Comparison of ENCODE assay signal across 17 cellular contexts in genomic region chr11:84164722-84165121, GRCh38.
DNase-seq lines count a peak whose midpoint lies in the region; ATAC-seq, FAIRE-seq and TF ChIP-seq lines count a peak whose summit lies in the region.
"Had no signal": no experiment of that assay in that cellular context is flagged by ENCODE, and none has a peak within 500 bp of the region (broad histone marks: within the 10 kb centered on the region; RNA-seq: fewer than 3 reads in every experiment).

No MANE protein-coding gene starts in this region.

- H3K4ac ChIP-seq in H9 (ENCODE audit: low read depth, low read length), result no peak overlapping the region

- H2BK120ac ChIP-seq in H9 (ENCODE audit: low read depth, low read length, poor library complexity, severe bottlenecking), result no peak overlapping the region

- H3K27me3 Mint-ChIP-seq in H9 (ENCODE audit: low read depth), result no peaks in the 10 kb centered on the region
- H3K27me3 Mint-ChIP-seq in effector memory CD8-positive, alpha-beta T cell, result no peaks in the 10 kb centered on the region

- H3K79me1 ChIP-seq in H9 (ENCODE audit: insufficient read depth, low read depth, low read length, poor library complexity, severe bottlenecking), result no peaks in the 10 kb centered on the region

- H3K9me3 Mint-ChIP-seq in H9, result no peaks in the 10 kb centered on the region
- H3K9me3 Mint-ChIP-seq in effector memory CD8-positive, alpha-beta T cell, result peaks cover 14 to 18% of the 10 kb centered on the region in 2 donors

- H3T11ph ChIP-seq in H9 (ENCODE audit: low read length), result no peak overlapping the region

- H3K9ac ChIP-seq in H9 (ENCODE audit: extremely low read depth, insufficient read length, low read length), result no peak overlapping the region

- DNase-seq in H9 (no peak), kidney epithelial cell (ENCODE audit: low read depth) (peak; percentile 12), retina (peak; percentile 56), D721Med (ENCODE audit: insufficient read length, low spot score) (no peak)
- DNase-seq in effector memory CD8-positive, alpha-beta T cell, result no peak
- DNase-seq: ACHN, AML-193, DMS153, GOT3, NCI-H1436 treated with DMSO at 0.1 percent for 48 hours, NCI-H2029 treated with DMSO at 0.1 percent for 48 hours, NCI-H524 had no signal

- H3K56ac ChIP-seq in H9 (ENCODE audit: insufficient read length, low read depth, low read length), result no peak overlapping the region

- no peaks in the 10 kb centered on the region for H3K4me1 ChIP-seq in H9 (ENCODE audit: insufficient read depth, low read length)

- H4K5ac ChIP-seq in H9 (ENCODE audit: insufficient read length, low read depth, low read length), result no peak overlapping the region

- no peak overlapping the region for H2AFZ ChIP-seq in H9 (ENCODE audit: low read length)

- H3K36me3 Mint-ChIP-seq in H9 (ENCODE audit: insufficient read depth in 1 of 3, low read depth in 3 of 3), result no peaks in the 10 kb centered on the region; a peak in 1 of 7 replicates
- no peaks in the 10 kb centered on the region for H3K36me3 Mint-ChIP-seq in effector memory CD8-positive, alpha-beta T cell (ENCODE audit: insufficient read depth)
- H3K36me3 Mint-ChIP-seq: CD14-positive monocyte had no signal

- no CpG with 5 or more reads among the region's 2 CpGs for WGBS in H9 (ENCODE audit: extremely low coverage, insufficient read length, low lambda C conversion rate)

- no peak overlapping the region for H3K18ac ChIP-seq in H9 (ENCODE audit: insufficient read length, low read depth, low read length)

- no peak overlapping the region for H3K23ac ChIP-seq in H9 (ENCODE audit: insufficient read length, low read depth, low read length)

- no peaks in the 10 kb centered on the region for H3K23me2 ChIP-seq in H9 (ENCODE audit: insufficient read length, low read depth, low read length, poor library complexity, severe bottlenecking)

- no peak overlapping the region for H3K4me2 ChIP-seq in H9 (ENCODE audit: insufficient read depth, insufficient read length, low read length)

- no peak overlapping the region for H3K14ac ChIP-seq in H9 (ENCODE audit: insufficient read depth, low read length)

- peaks cover 3% of the 10 kb centered on the region in 2 experiments; a peak in 3 of 4 replicates for H3K4me1 Mint-ChIP-seq in H9
- H3K4me1 Mint-ChIP-seq in effector memory CD8-positive, alpha-beta T cell (ENCODE audit: low read depth in 2 of 2), result no peaks in the 10 kb centered on the region
- H3K4me1 Mint-ChIP-seq: CD14-positive monocyte had no signal

- H3K9me3 ChIP-seq in H9 (ENCODE audit: control insufficient read depth, low read depth, low read length), result no peaks in the 10 kb centered on the region

- no peak overlapping the region for H2BK12ac ChIP-seq in H9 (ENCODE audit: insufficient read length, low read depth, low read length)

- FAIRE-seq in D721Med (lab: Jason Lieb, UNC), result no peak
- FAIRE-seq: K562 had no signal

- H2BK20ac ChIP-seq in H9 (ENCODE audit: low read depth, low read length, poor library complexity, severe bottlenecking), result no peak overlapping the region

- no peak overlapping the region for H2BK15ac ChIP-seq in H9 (ENCODE audit: low read depth, low read length)

- H3K4me3 Mint-ChIP-seq in H9, result no peak overlapping the region
- H3K4me3 Mint-ChIP-seq in effector memory CD8-positive, alpha-beta T cell, result no peak overlapping the region
- H3K4me3 Mint-ChIP-seq: CD14-positive monocyte had no signal

- peak overlapping the region in 2 of 3 experiments; percentile 72 to 76; a peak in 2 of 7 replicates for H3K27ac Mint-ChIP-seq in H9
- H3K27ac Mint-ChIP-seq in effector memory CD8-positive, alpha-beta T cell, result no peak overlapping the region
- H3K27ac Mint-ChIP-seq: CD14-positive monocyte had no signal

- no peak overlapping the region for H2AK5ac ChIP-seq in H9 (ENCODE audit: insufficient read length, low read length)

- no peak overlapping the region for H3K4me3 ChIP-seq in kidney epithelial cell (ENCODE audit: low read depth, low read length)
- H3K4me3 ChIP-seq: K562 had no signal

- no peak overlapping the region for H4K8ac ChIP-seq in H9 (replicated peaks; ENCODE audit: insufficient read length, low read depth, low read length)

- ATAC-seq in SK-N-SH treated with all-trans-retinoic acid at 6 μM for 48 hours (peak; percentile 31; the same call in 2 of the 3 replicates), HG02798 (IDR thresholded peaks at IDR 0.05; ENCODE audit: poor library complexity, unreplicated experiment) (no peak)
- ATAC-seq in effector memory CD8-positive, alpha-beta T cell (replicated peaks), result no peak
- ATAC-seq: K562, Panc1 had no signal

- H3K79me2 ChIP-seq in H9 (ENCODE audit: insufficient read depth, low read length), result no peaks in the 10 kb centered on the region

- H3K36me3 ChIP-seq in kidney epithelial cell (ENCODE audit: control insufficient read depth, insufficient read depth, low read length), result no peaks in the 10 kb centered on the region

- no peaks in the 10 kb centered on the region for H4K20me1 ChIP-seq in H9 (ENCODE audit: control insufficient read depth, insufficient read depth, insufficient read length)

- no peaks in the 10 kb centered on the region for H3K27me3 ChIP-seq in H9 (ENCODE audit: insufficient read depth, low read length)
- no peaks in the 10 kb centered on the region for H3K27me3 ChIP-seq in kidney epithelial cell (ENCODE audit: control insufficient read depth, insufficient read depth, low read length)

- H4K91ac ChIP-seq in H9 (ENCODE audit: insufficient read length, low read depth, low read length), result no peak overlapping the region

- H2BK5ac ChIP-seq in H9 (ENCODE audit: insufficient read length, low read length), result no peak overlapping the region

- no peak overlapping the region for H3K27ac ChIP-seq in H9 (ENCODE audit: insufficient read length, low read depth, low read length)

- TF ChIP-seq CTCF in H9 (conservative IDR thresholded peaks at IDR 0.05), result no peak
- TF ChIP-seq CTCF in kidney epithelial cell (IDR thresholded peaks at IDR 0.05; ENCODE audit: insufficient read depth, low read length, poor library complexity, severe bottlenecking), result no peak
- no peak for TF ChIP-seq CTCF in D721Med (IDR thresholded peaks at IDR 0.05; ENCODE audit: insufficient read depth, missing control alignments)

TF ChIP-seq in SK-N-SH treated with all-trans-retinoic acid at 6 μM for 48 hours, 23 proteins besides CTCF, POLR2A, EP300 and RAD21 (continues in another document):
- TF ChIP-seq ZFP3 (CRISPR knock-in tag; IDR thresholded peaks at IDR 0.05) (peak; percentile 77; the same call in 1 of the 2 replicates), POU6F1 (CRISPR knock-in tag; IDR thresholded peaks at IDR 0.05; ENCODE audit: borderline replicate concordance, low read depth) (no peak), SNAI2 (CRISPR knock-in tag; IDR thresholded peaks at IDR 0.05) (no peak), TOX (CRISPR knock-in tag; IDR thresholded peaks at IDR 0.05; ENCODE audit: borderline replicate concordance) (no peak), CSDC2 (CRISPR knock-in tag; IDR thresholded peaks at IDR 0.05) (no peak), RARB (CRISPR knock-in tag; IDR thresholded peaks at IDR 0.05) (no peak), CSRNP3 (CRISPR knock-in tag; IDR thresholded peaks at IDR 0.05) (no peak), ZFP30 (CRISPR knock-in tag; IDR thresholded peaks at IDR 0.05) (no peak), BACH2 (CRISPR knock-in tag; IDR thresholded peaks at IDR 0.05; ENCODE audit: borderline replicate concordance) (no peak), GLIS3 (CRISPR knock-in tag; IDR thresholded peaks at IDR 0.05) (0 out of 2 replicates have a peak, but pooled peaks have one; percentile 62), ISL1 (CRISPR knock-in tag; IDR thresholded peaks at IDR 0.05) (peak; percentile 72; the same call in 1 of the 2 replicates), OSR1 (CRISPR knock-in tag; IDR thresholded peaks at IDR 0.05) (no peak), ARNTL (CRISPR knock-in tag; IDR thresholded peaks at IDR 0.05; ENCODE audit: borderline replicate concordance, low read depth) (peak; percentile 55; the same call in 1 of the 2 replicates), TCF4 (CRISPR knock-in tag; IDR thresholded peaks at IDR 0.05; ENCODE audit: borderline replicate concordance) (peak; percentile 90), ZNF70 (CRISPR knock-in tag; IDR thresholded peaks at IDR 0.05) (0 out of 2 replicates have a peak, but pooled peaks have one; percentile 16), ZC3H10 (CRISPR knock-in tag; IDR thresholded peaks at IDR 0.05) (no peak), PPARA (CRISPR knock-in tag; IDR thresholded peaks at IDR 0.05; ENCODE audit: borderline replicate concordance) (no peak), ESRRG (CRISPR knock-in tag; IDR thresholded peaks at IDR 0.05) (no peak)

Comparison
In these comparisons a context has a peak if more than half of its experiments do, and no peak if none do; other contexts are left out.
1. DNase-seq: peak in kidney epithelial cell (single experiment) and retina (single experiment); none in H9 (single experiment), D721Med (single experiment) and effector memory CD8-positive, alpha-beta T cell (0 of 3).
2. H3K27ac Mint-ChIP-seq: peak in H9 (2 of 3); none in effector memory CD8-positive, alpha-beta T cell (0 of 2).